Comparison of ENCODE assay signal across 28 cellular contexts in the genomic region with DNA sequence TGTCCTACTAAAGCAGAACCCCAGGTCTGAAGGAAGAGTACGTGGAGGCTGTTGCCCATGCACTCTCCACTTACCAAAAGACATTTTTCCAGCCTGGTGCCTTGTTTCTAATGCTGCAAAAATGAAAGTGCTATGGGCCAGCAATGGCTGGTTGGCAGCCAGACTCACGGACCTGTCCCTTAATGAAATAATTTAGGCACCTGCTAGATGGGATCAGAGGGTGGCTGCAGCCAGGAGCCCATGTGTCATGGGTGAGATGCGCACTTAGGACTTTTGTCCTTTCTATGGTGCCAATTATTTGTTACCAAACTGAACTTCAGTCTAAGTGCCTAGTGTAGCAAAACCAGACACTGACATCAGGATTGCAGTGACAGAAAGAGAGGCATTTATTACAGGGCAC.
"Had no signal": no experiment of that assay in that cellular context is flagged by ENCODE, and none has a peak within 500 bp of the region (broad histone marks: within the 10 kb centered on the region; RNA-seq: fewer than 3 reads in every experiment).

No MANE protein-coding gene starts in this region.

- H3K4me1 ChIP-seq: stomach, suprapubic skin, testis, thyroid gland, tibial artery, tibial nerve, transverse colon, upper lobe of left lung, upper lobe of right lung, uterus, vagina had no signal

- H3K27me3 Mint-ChIP-seq: stimulated activated naive B cell treated with anti-CD40 and anti-IgM and Interleukin-4, amounts not matched to agents 10 μg/mL and 1 μg/mL and 100 μg/mL, for 72 hours; stimulated activated naive CD8-positive, alpha-beta T cell treated with anti-CD3 and anti-CD28 coated beads, Interleukin-15, Interleukin-2, amounts not matched to agents 100 ng/mL and 50 ng/mL, for 24 hours; type B pancreatic cell had no signal

- ATAC-seq: stimulated activated effector memory CD8-positive, alpha-beta T cell treated with anti-CD3 and anti-CD28 coated beads, Interleukin-12 subunit alpha, Interleukin-12 subunit beta, amount 100 ng/mL, for 72 hours; stimulated activated memory B cell treated with anti-CD40 and anti-IgM and Interleukin-4, amounts not matched to agents 10 μg/mL and 1 μg/mL and 100 μg/mL, for 72 hours; stimulated activated naive B cell treated with anti-CD40 and anti-IgM and Interleukin-4, amounts not matched to agents 10 μg/mL and 1 μg/mL and 100 μg/mL, for 72 hours; stimulated activated naive CD8-positive, alpha-beta T cell treated with anti-CD3 and anti-CD28 coated beads, Interleukin-15, Interleukin-2, amounts not matched to agents 100 U/mL and 50 U/mL, for 24 hours; upper lobe of right lung had no signal

- H3K9me3 ChIP-seq: suprapubic skin, testis, thoracic aorta, thyroid gland, tibial artery, tibial nerve, transverse colon, upper lobe of left lung, upper lobe of right lung, uterus, vagina had no signal

- H3K36me3 ChIP-seq: stomach, suprapubic skin, thoracic aorta, thyroid gland, tibial artery, tibial nerve, transverse colon, upper lobe of left lung, upper lobe of right lung, uterus, vagina had no signal

- DNase-seq: stimulated activated CD4-positive, alpha-beta T cell treated with anti-CD3 and anti-CD28 coated beads, Interleukin-1b, Interleukin-23, amount 100 ng/mL, for 48 hours; stimulated activated CD4-positive, alpha-beta T cell treated with anti-CD3 and anti-CD28 coated beads, Interleukin-2, amount 100 ng/mL, for 24 hours; stimulated activated CD4-positive, alpha-beta T cell treated with anti-CD3 and anti-CD28 coated beads, Interleukin-2, amount 100 ng/mL, for 48 hours; stimulated activated CD4-positive, alpha-beta T cell treated with anti-CD3 and anti-CD28 coated beads, Interleukin-4, amount 100 ng/mL, for 1 hour; stimulated activated CD4-positive, alpha-beta T cell treated with anti-CD3 and anti-CD28 coated beads, Interleukin-4, amount 100 ng/mL, for 24 hours; stimulated activated CD4-positive, alpha-beta T cell treated with anti-CD3 and anti-CD28 coated beads, Interleukin-4, amount 100 ng/mL, for 4 hours; stimulated activated CD8-positive, alpha-beta memory T cell treated with anti-CD3 and anti-CD28 coated beads, Interleukin-4, amount 100 ng/mL, for 48 hours; stimulated activated naive B cell treated with anti-CD40 and anti-IgM and Interleukin-4, amounts not matched to agents 10 μg/mL and 1 μg/mL and 100 μg/mL, for 72 hours; stimulated activated naive CD4-positive, alpha-beta T cell; stimulated activated naive CD4-positive, alpha-beta T cell treated with Interleukin-2 at 50 U/mL for 16 hours; stimulated activated naive CD8-positive, alpha-beta T cell treated with anti-CD3 and anti-CD28 coated beads, Interleukin-15, Interleukin-2, amounts not matched to agents 100 U/mL and 50 U/mL, for 24 hours; stomach; substantia nigra; testis; thyroid gland; tibial artery; transverse colon; upper lobe of left lung; upper lobe of right lung; uterus had no signal

- H3K27ac ChIP-seq: stomach, suprapubic skin, testis, thoracic aorta, thyroid gland, tibial artery, tibial nerve, transverse colon, upper lobe of left lung, upper lobe of right lung, uterus, vagina had no signal

- H3K4me1 Mint-ChIP-seq: stimulated activated effector memory CD8-positive, alpha-beta T cell treated with anti-CD3 and anti-CD28 coated beads, Interleukin-12 subunit alpha, Interleukin-12 subunit beta, amount 100 ng/mL, for 72 hours; stimulated activated memory B cell treated with anti-CD40 and anti-IgM and Interleukin-4, amounts not matched to agents 10 μg/mL and 1 μg/mL and 100 μg/mL, for 72 hours; stimulated activated naive B cell treated with anti-CD40 and anti-IgM and Interleukin-4, amounts not matched to agents 10 μg/mL and 1 μg/mL and 100 μg/mL, for 72 hours had no signal

- H3K4me3 ChIP-seq: stomach, suprapubic skin, testis, thoracic aorta, thyroid gland, tibial artery, tibial nerve, transverse colon, upper lobe of left lung, upper lobe of right lung, uterus, vagina had no signal

- H3K27ac Mint-ChIP-seq: stimulated activated effector memory CD8-positive, alpha-beta T cell treated with anti-CD3 and anti-CD28 coated beads, Interleukin-12 subunit alpha, Interleukin-12 subunit beta, amount 100 ng/mL, for 72 hours; stimulated activated memory B cell treated with anti-CD40 and anti-IgM and Interleukin-4, amounts not matched to agents 10 μg/mL and 1 μg/mL and 100 μg/mL, for 72 hours; stimulated activated naive B cell treated with anti-CD40 and anti-IgM and Interleukin-4, amounts not matched to agents 10 μg/mL and 1 μg/mL and 100 μg/mL, for 72 hours; stimulated activated naive CD8-positive, alpha-beta T cell treated with anti-CD3 and anti-CD28 coated beads, Interleukin-15, Interleukin-2, amounts not matched to agents 100 ng/mL and 50 ng/mL, for 24 hours; type B pancreatic cell had no signal

- H3K9me3 Mint-ChIP-seq: stimulated activated effector memory CD8-positive, alpha-beta T cell treated with anti-CD3 and anti-CD28 coated beads, Interleukin-12 subunit alpha, Interleukin-12 subunit beta, amount 100 ng/mL, for 72 hours; type B pancreatic cell had no signal

- H3K27me3 ChIP-seq: stomach, testis, thyroid gland, tibial nerve, transverse colon, upper lobe of left lung, upper lobe of right lung, uterus, vagina had no signal

- H3K4me3 Mint-ChIP-seq: stimulated activated effector memory CD8-positive, alpha-beta T cell treated with anti-CD3 and anti-CD28 coated beads, Interleukin-12 subunit alpha, Interleukin-12 subunit beta, amount 100 ng/mL, for 72 hours; stimulated activated memory B cell treated with anti-CD40 and anti-IgM and Interleukin-4, amounts not matched to agents 10 μg/mL and 1 μg/mL and 100 μg/mL, for 72 hours; stimulated activated naive B cell treated with anti-CD40 and anti-IgM and Interleukin-4, amounts not matched to agents 10 μg/mL and 1 μg/mL and 100 μg/mL, for 72 hours; stimulated activated naive CD8-positive, alpha-beta T cell treated with anti-CD3 and anti-CD28 coated beads, Interleukin-15, Interleukin-2, amounts not matched to agents 100 ng/mL and 50 ng/mL, for 24 hours; type B pancreatic cell had no signal
